ENCODE assay signal across 15 cellular contexts in genomic region chr2:23586691-23587090, GRCh38.
"Had no signal": no experiment of that assay in that cellular context is flagged by ENCODE, and none has a peak within 500 bp of the region (broad histone marks: within the 10 kb centered on the region; RNA-seq: fewer than 3 reads in every experiment).

No MANE protein-coding gene starts in this region.

- H3K27me3 ChIP-seq: foreskin keratinocyte had no signal

- H3K4me3 Mint-ChIP-seq: activated T-helper 17 cell treated with anti-CD3 and anti-CD28 coated beads, Interleukin-2, amount 50 U/mL, for 72 hours had no signal

- H3K36me3 ChIP-seq: neutrophil had no signal

- H3K4me1 ChIP-seq: foreskin keratinocyte had no signal

- DNase-seq: activated CD4-positive, alpha-beta T cell treated with anti-CD3 and anti-CD28 coated beads, Interleukin-2, amount 50 U/mL, for 4 hours; activated CD4-positive, CD25-positive, alpha-beta regulatory T cell treated with anti-CD3 and anti-CD28 coated beads, Interleukin-2, amount 50 U/mL, for 72 hours; activated naive CD4-positive, alpha-beta T cell treated with Interleukin-2 at 50 U/mL for 16 hours; activated T-cell treated with anti-CD3 and anti-CD28 coated beads for 4 hours; anterior cingulate cortex; cortex of kidney; effector CD4-positive, alpha-beta T cell; foreskin keratinocyte; head of caudate nucleus; mesendoderm; stimulated activated CD4-positive, alpha-beta T cell treated with anti-CD3 and anti-CD28 coated beads, Interleukin-4, amount 100 ng/mL, for 24 hours; stimulated activated naive CD8-positive, alpha-beta T cell treated with anti-CD3 and anti-CD28 coated beads, Interleukin-15, Interleukin-2, amounts not matched to agents 100 U/mL and 50 U/mL, for 24 hours had no signal

- H3K27me3 Mint-ChIP-seq: activated T-helper 17 cell treated with anti-CD3 and anti-CD28 coated beads, Interleukin-2, amount 50 U/mL, for 72 hours had no signal

- FAIRE-seq: endothelial cell of umbilical vein had no signal

- H3K9me3 ChIP-seq: neutrophil had no signal

- H3K27ac ChIP-seq: foreskin keratinocyte, neutrophil had no signal

- H3K4me1 Mint-ChIP-seq: activated T-helper 17 cell treated with anti-CD3 and anti-CD28 coated beads, Interleukin-2, amount 50 U/mL, for 72 hours had no signal

- H3K9me3 Mint-ChIP-seq: activated T-helper 17 cell treated with anti-CD3 and anti-CD28 coated beads, Interleukin-2, amount 50 U/mL, for 72 hours had no signal

- ATAC-seq: activated T-helper 17 cell treated with anti-CD3 and anti-CD28 coated beads, Interleukin-2, amount 50 U/mL, for 72 hours; foreskin keratinocyte; stimulated activated naive CD8-positive, alpha-beta T cell treated with anti-CD3 and anti-CD28 coated beads, Interleukin-15, Interleukin-2, amounts not matched to agents 100 U/mL and 50 U/mL, for 24 hours had no signal

- H3K27ac Mint-ChIP-seq: activated T-helper 17 cell treated with anti-CD3 and anti-CD28 coated beads, Interleukin-2, amount 50 U/mL, for 72 hours had no signal
